In genomic region chr9:26459959-26460358, GRCh38 we compare ENCODE assay signal across 29 cellular contexts.
"Had no signal": no experiment of that assay in that cellular context is flagged by ENCODE, and none has a peak within 500 bp of the region (broad histone marks: within the 10 kb centered on the region; RNA-seq: fewer than 3 reads in every experiment).

No MANE protein-coding gene starts in this region.

- H3K9me3 Mint-ChIP-seq: natural killer cell treated with Interleukin-12 subunit alpha and Interleukin-12 subunit beta and Interleukin-15 and Interleukin-18, amount 100 ng/mL, for 72 hours; nephron progenitor cell; neural progenitor cell; stimulated activated naive CD8-positive, alpha-beta T cell treated with anti-CD3 and anti-CD28 coated beads, Interleukin-15, Interleukin-2, amounts not matched to agents 100 ng/mL and 50 ng/mL, for 24 hours; type B pancreatic cell had no signal

- DNase-seq: naive B cell; naive thymus-derived CD8-positive, alpha-beta T cell; nephron progenitor cell; occipital lobe; ovary; posterior cingulate gyrus; right cardiac atrium; right lobe of liver; sigmoid colon; small intestine; stimulated activated CD4-positive, alpha-beta T cell treated with anti-CD3 and anti-CD28 coated beads, Interleukin-15, amount 100 ng/mL, for 24 hours; stimulated activated CD4-positive, alpha-beta T cell treated with anti-CD3 and anti-CD28 coated beads, Interleukin-2, amount 100 ng/mL, for 24 hours; stimulated activated CD4-positive, alpha-beta T cell treated with anti-CD3 and anti-CD28 coated beads, Interleukin-2, amount 100 ng/mL, for 48 hours; stimulated activated CD4-positive, alpha-beta T cell treated with anti-CD3 and anti-CD28 coated beads, Interleukin-4, amount 100 ng/mL, for 24 hours; stimulated activated naive B cell treated with anti-CD40 and anti-IgM and Interleukin-4, amounts not matched to agents 10 μg/mL and 1 μg/mL and 100 μg/mL, for 72 hours; stimulated activated naive CD4-positive, alpha-beta T cell treated with Interleukin-2 at 50 U/mL for 16 hours; stomach; thyroid gland; upper lobe of right lung; uterus had no signal

- H3K27me3 Mint-ChIP-seq: naive B cell; naive thymus-derived CD8-positive, alpha-beta T cell; natural killer cell treated with Interleukin-12 subunit alpha and Interleukin-12 subunit beta and Interleukin-15 and Interleukin-18, amount 100 ng/mL, for 72 hours; progenitor cell of endocrine pancreas; stimulated activated naive B cell treated with anti-CD40 and anti-IgM and Interleukin-4, amounts not matched to agents 10 μg/mL and 1 μg/mL and 100 μg/mL, for 72 hours; stimulated activated naive CD8-positive, alpha-beta T cell treated with anti-CD3 and anti-CD28 coated beads, Interleukin-15, Interleukin-2, amounts not matched to agents 100 ng/mL and 50 ng/mL, for 24 hours; type B pancreatic cell had no signal

- H3K27ac ChIP-seq: neural progenitor cell, ovary, parathyroid adenoma, right lobe of liver, sigmoid colon, stomach, thoracic aorta, thyroid gland, tibial nerve, upper lobe of right lung, uterus had no signal

- H3K4me3 ChIP-seq: neural progenitor cell, ovary, right lobe of liver, sigmoid colon, stomach, thoracic aorta, thyroid gland, tibial nerve, upper lobe of right lung, uterus had no signal

- H3K9me3 ChIP-seq: ovary, right lobe of liver, sigmoid colon, stomach, thoracic aorta, thyroid gland, tibial nerve, upper lobe of right lung, uterus had no signal

- H3K4me3 Mint-ChIP-seq: naive B cell; naive thymus-derived CD8-positive, alpha-beta T cell; natural killer cell treated with Interleukin-12 subunit alpha and Interleukin-12 subunit beta and Interleukin-15 and Interleukin-18, amount 100 ng/mL, for 72 hours; nephron progenitor cell; neural progenitor cell; stimulated activated effector memory CD8-positive, alpha-beta T cell treated with anti-CD3 and anti-CD28 coated beads, Interleukin-12 subunit alpha, Interleukin-12 subunit beta, amount 100 ng/mL, for 72 hours; stimulated activated naive B cell treated with anti-CD40 and anti-IgM and Interleukin-4, amounts not matched to agents 10 μg/mL and 1 μg/mL and 100 μg/mL, for 72 hours; stimulated activated naive CD8-positive, alpha-beta T cell treated with anti-CD3 and anti-CD28 coated beads, Interleukin-15, Interleukin-2, amounts not matched to agents 100 ng/mL and 50 ng/mL, for 24 hours; type B pancreatic cell had no signal

- H3K4me1 Mint-ChIP-seq: naive B cell; naive thymus-derived CD8-positive, alpha-beta T cell; nephron progenitor cell; stimulated activated effector memory CD8-positive, alpha-beta T cell treated with anti-CD3 and anti-CD28 coated beads, Interleukin-12 subunit alpha, Interleukin-12 subunit beta, amount 100 ng/mL, for 72 hours; stimulated activated naive B cell treated with anti-CD40 and anti-IgM and Interleukin-4, amounts not matched to agents 10 μg/mL and 1 μg/mL and 100 μg/mL, for 72 hours had no signal

- H3K36me3 Mint-ChIP-seq: naive B cell; naive thymus-derived CD8-positive, alpha-beta T cell; natural killer cell treated with Interleukin-12 subunit alpha and Interleukin-12 subunit beta and Interleukin-15 and Interleukin-18, amount 100 ng/mL, for 72 hours; neural progenitor cell; stimulated activated effector memory CD8-positive, alpha-beta T cell treated with anti-CD3 and anti-CD28 coated beads, Interleukin-12 subunit alpha, Interleukin-12 subunit beta, amount 100 ng/mL, for 72 hours; stimulated activated naive B cell treated with anti-CD40 and anti-IgM and Interleukin-4, amounts not matched to agents 10 μg/mL and 1 μg/mL and 100 μg/mL, for 72 hours; type B pancreatic cell had no signal

- H3K4me1 ChIP-seq: parathyroid adenoma, right lobe of liver, sigmoid colon, stomach, thyroid gland, tibial nerve, upper lobe of right lung, uterus had no signal

- H3K79me2 ChIP-seq: parathyroid adenoma had no signal

- H3K4me2 ChIP-seq: neural progenitor cell had no signal

- H3K27ac Mint-ChIP-seq: naive B cell; naive thymus-derived CD8-positive, alpha-beta T cell; natural killer cell treated with Interleukin-12 subunit alpha and Interleukin-12 subunit beta and Interleukin-15 and Interleukin-18, amount 100 ng/mL, for 72 hours; nephron progenitor cell; neural progenitor cell; progenitor cell of endocrine pancreas; stimulated activated effector memory CD8-positive, alpha-beta T cell treated with anti-CD3 and anti-CD28 coated beads, Interleukin-12 subunit alpha, Interleukin-12 subunit beta, amount 100 ng/mL, for 72 hours; stimulated activated naive B cell treated with anti-CD40 and anti-IgM and Interleukin-4, amounts not matched to agents 10 μg/mL and 1 μg/mL and 100 μg/mL, for 72 hours; stimulated activated naive CD8-positive, alpha-beta T cell treated with anti-CD3 and anti-CD28 coated beads, Interleukin-15, Interleukin-2, amounts not matched to agents 100 ng/mL and 50 ng/mL, for 24 hours; type B pancreatic cell had no signal

- H2AFZ ChIP-seq: neural progenitor cell, parathyroid adenoma had no signal

- H3K36me3 ChIP-seq: neural progenitor cell, ovary, right lobe of liver, sigmoid colon, stomach, thoracic aorta, thyroid gland, tibial nerve, upper lobe of right lung, uterus had no signal

- H3K9ac ChIP-seq: neural progenitor cell, parathyroid adenoma had no signal

- H3K27me3 ChIP-seq: neural progenitor cell, ovary, right lobe of liver, sigmoid colon, stomach, thyroid gland, tibial nerve, upper lobe of right lung, uterus had no signal
